12 cellular contexts compared by ENCODE assay signal in genomic region chr12:46390881-46391280, GRCh38. TPM values are rescaled to one million over a fixed set of nuclear protein-coding genes. Genes with fewer than 3 reads are reported as not detected.
DNase-seq lines count a peak whose midpoint lies in the region; ATAC-seq, FAIRE-seq and TF ChIP-seq lines count a peak whose summit lies in the region.
"Had no signal": no experiment of that assay in that cellular context is flagged by ENCODE, and none has a peak within 500 bp of the region (broad histone marks: within the 10 kb centered on the region; RNA-seq: fewer than 3 reads in every experiment).

No MANE protein-coding gene starts in this region.

- FAIRE-seq in A549 (lab: Jason Lieb, UNC) = no peak
- FAIRE-seq: frontal cortex had no signal

- H3K27me3 Mint-ChIP-seq in activated T-helper 17 cell treated with anti-CD3 and anti-CD28 coated beads, Interleukin-2, amount 50 U/mL, for 72 hours = no peaks in the 10 kb centered on the region
- H3K27me3 Mint-ChIP-seq: brain had no signal

- H3K36me3 Mint-ChIP-seq in activated T-helper 17 cell treated with anti-CD3 and anti-CD28 coated beads, Interleukin-2, amount 50 U/mL, for 72 hours (ENCODE audit: low read depth) = no peaks in the 10 kb centered on the region
- H3K36me3 Mint-ChIP-seq: brain had no signal

- peaks cover 13% of the 10 kb centered on the region for H3K4me1 Mint-ChIP-seq in activated T-helper 17 cell treated with anti-CD3 and anti-CD28 coated beads, Interleukin-2, amount 50 U/mL, for 72 hours

- TF ChIP-seq POLR2A in A549 (IDR thresholded peaks at IDR 0.05; ENCODE audit: low read length) = no peak

- H3K4me3 Mint-ChIP-seq in activated T-helper 17 cell treated with anti-CD3 and anti-CD28 coated beads, Interleukin-2, amount 50 U/mL, for 72 hours = peak overlapping the region; percentile 47
- H3K4me3 Mint-ChIP-seq: brain had no signal

- no peaks in the 10 kb centered on the region for H3K9me3 Mint-ChIP-seq in activated T-helper 17 cell treated with anti-CD3 and anti-CD28 coated beads, Interleukin-2, amount 50 U/mL, for 72 hours
- H3K9me3 Mint-ChIP-seq: brain had no signal

- H3K4me1 ChIP-seq in A549 (peaks cover 57% of the 10 kb centered on the region), mesodermal cell (ENCODE audit: control insufficient read depth, insufficient read depth, low read length, poor library complexity, severe bottlenecking) (peaks cover 58% of the 10 kb centered on the region)

- H3K4me2 ChIP-seq in A549 = peak overlapping the region; percentile 40; the same call in 2 of the 3 replicates

- no peak for TF ChIP-seq CTCF in A549 (IDR thresholded peaks at IDR 0.05)

- no peak overlapping the region for H3K27ac Mint-ChIP-seq in activated T-helper 17 cell treated with anti-CD3 and anti-CD28 coated beads, Interleukin-2, amount 50 U/mL, for 72 hours

- ATAC-seq in A549 (0 out of 6 replicates have a peak, but pooled peaks of 1 of the 2 experiments have one; percentile 6), GM19035 (IDR thresholded peaks at IDR 0.05; ENCODE audit: unreplicated experiment) (peak; percentile 24)
- ATAC-seq in activated T-helper 17 cell treated with anti-CD3 and anti-CD28 coated beads, Interleukin-2, amount 50 U/mL, for 72 hours (replicated peaks) = peak; percentile 59

- 83% methylated on average over 4 of the region's 4 CpGs for WGBS in A549 (ENCODE audit: missing lambda C conversion rate)
- WGBS in mesodermal cell (ENCODE audit: insufficient coverage in 2 of 2), 2 experiments = 53 to 70% methylated on average over 2 to 3 of the region's 4 CpGs

- no peak for TF ChIP-seq RAD21 in A549 (conservative IDR thresholded peaks at IDR 0.05 in 1 of 2, IDR thresholded peaks at IDR 0.05 in 1 of 2)

- H3K27ac ChIP-seq in A549 = peak overlapping the region; percentile 18 to 93; a peak in 2 of 6 replicates
- H3K27ac ChIP-seq in mesodermal cell (ENCODE audit: low read depth, low read length, severe bottlenecking) = peak overlapping the region; percentile 5

- no peak for TF ChIP-seq EP300 in A549 (IDR thresholded peaks at IDR 0.05)

- H3K9me3 ChIP-seq in A549 = no peaks in the 10 kb centered on the region
- no peaks in the 10 kb centered on the region for H3K9me3 ChIP-seq in mesodermal cell (ENCODE audit: control insufficient read depth, low read length)

- POLR2A ChIA-PET in A549 (lab: Yijun Ruan, JAX) = no interaction called here

- DNase-seq in A549 (ENCODE audit: low read depth in 1 of 2, low spot score in 1 of 2) (no peak), EL (no peak), NCI-H146 treated with DMSO at 0.1 percent for 48 hours (lab: John Stamatoyannopoulos, UW; ENCODE audit: unreplicated experiment) (no peak), mesenteric fat pad (ENCODE audit: low spot score) (no peak), NCI-H1436 treated with DMSO at 0.1 percent for 48 hours (lab: John Stamatoyannopoulos, UW) (no peak)
- DNase-seq: COR-L47, nucleus accumbens had no signal

- no peak overlapping the region for H3K4me3 ChIP-seq in A549
- no peak overlapping the region for H3K4me3 ChIP-seq in mesodermal cell (ENCODE audit: extremely low read depth, insufficient read depth, low read length, poor library complexity, severe bottlenecking)

- H3K36me3 ChIP-seq in mesodermal cell (ENCODE audit: control insufficient read depth, insufficient read depth, low read length) = no peaks in the 10 kb centered on the region

- CTCF ChIA-PET in A549 (lab: Yijun Ruan, JAX) = interaction anchor here (1.0 to 1.6 kb wide), 4 partner anchors 10 to 286 kb away, joined by 3 to 4 read pairs (median 4); no protein-coding TSS in a partner anchor

TF ChIP-seq in A549, 52 proteins besides CTCF, POLR2A, EP300 and RAD21:
- TF ChIP-seq HDAC2 (IDR thresholded peaks at IDR 0.05) = no peak
- no peak for TF ChIP-seq PHF8 (IDR thresholded peaks at IDR 0.05; ENCODE audit: borderline replicate concordance, low read depth)
- TF ChIP-seq ZSCAN20 (CRISPR knock-in tag; IDR thresholded peaks at IDR 0.05) = no peak
- TF ChIP-seq CBX8 (IDR thresholded peaks at IDR 0.05) = no peak
- TF ChIP-seq EHF (CRISPR knock-in tag; IDR thresholded peaks at IDR 0.05) = no peak
- no peak for TF ChIP-seq CEBPB (IDR thresholded peaks at IDR 0.05)
- TF ChIP-seq BCL3 (IDR thresholded peaks at IDR 0.05) = no peak
- TF ChIP-seq ESRRA (IDR thresholded peaks at IDR 0.05; ENCODE audit: borderline replicate concordance, low read length) = no peak
- TF ChIP-seq EHMT2 (IDR thresholded peaks at IDR 0.05; ENCODE audit: low read depth) = no peak
- no peak for TF ChIP-seq ZFP36 (IDR thresholded peaks at IDR 0.05; ENCODE audit: borderline replicate concordance, partially characterized antibody)
- TF ChIP-seq MAZ (IDR thresholded peaks at IDR 0.05; ENCODE audit: borderline replicate concordance, low read depth, low read length) = no peak
- TF ChIP-seq NPAS2 (CRISPR knock-in tag; IDR thresholded peaks at IDR 0.05; ENCODE audit: borderline replicate concordance) = no peak

RNA-seq across cellular contexts. Expression of gene SLC38A2, which starts 18.3 kb away (rescaled TPM):
- polyA plus RNA-seq in A549 (2011; rRNA removed) = 366 and 519 TPM in 2 replicates
- polyA plus RNA-seq in A549 (2012; cell fraction: cytosol; rRNA removed) = 38.6 and 50.8 TPM in 2 replicates
- polyA plus RNA-seq in A549 (2012; cell fraction: nucleus; rRNA removed) = 108 and 151 TPM in 2 replicates
- 131 to 195 TPM (median 187 TPM) in 3 replicates for polyA plus RNA-seq in A549 (2017; fragmentation: RNase III; extraction: RNeasy Plus Mini Kit Qiagen cat#74134 plus additional on column Dnase treatment)
- 230 and 257 TPM in 2 replicates for polyA minus RNA-seq in A549 (2011; rRNA and poly(A)+ RNA removed)
- total RNA-seq in activated T-helper 17 cell treated with anti-CD3 and anti-CD28 coated beads, Interleukin-2, amount 50 U/mL, for 72 hours = 100 to 1,000 TPM; 203 to 206 TPM
- 343 TPM for polyA plus RNA-seq in mesodermal cell (2013, experiment 1 of 2)
- 332 TPM for polyA plus RNA-seq in mesodermal cell (2013, experiment 2 of 2)
- total RNA-seq in mesenteric fat pad = 248 TPM
